ENCODE assay signal across 25 cellular contexts in the genomic region with DNA sequence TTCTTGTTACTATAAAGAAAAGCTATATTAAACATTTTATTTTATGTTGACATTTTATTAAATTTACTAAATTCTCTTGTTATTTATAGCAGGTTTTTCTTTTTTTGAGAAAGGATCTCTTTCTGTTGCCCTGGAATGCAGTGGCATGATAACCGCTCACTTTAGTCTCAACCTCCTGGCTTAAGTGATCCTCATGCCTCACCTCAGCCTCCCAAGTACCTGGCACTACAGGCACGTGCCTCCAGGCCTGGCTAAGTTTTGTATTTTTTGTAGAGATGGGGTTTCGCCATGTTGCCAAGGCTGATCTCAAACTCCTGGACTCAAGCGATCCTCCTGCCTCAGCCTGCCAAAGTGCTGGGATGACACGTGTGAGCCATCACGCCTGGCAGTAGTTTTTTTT.
"Had no signal": no experiment of that assay in that cellular context is flagged by ENCODE, and none has a peak within 500 bp of the region (broad histone marks: within the 10 kb centered on the region; RNA-seq: fewer than 3 reads in every experiment).

No MANE protein-coding gene starts in this region.

- ATAC-seq: natural killer cell; psoas muscle; right cardiac atrium; right lobe of liver; stimulated activated effector memory CD8-positive, alpha-beta T cell treated with anti-CD3 and anti-CD28 coated beads, Interleukin-12 subunit alpha, Interleukin-12 subunit beta, amount 100 ng/mL, for 72 hours; stimulated activated naive B cell treated with anti-CD40 and anti-IgM and Interleukin-4, amounts not matched to agents 10 μg/mL and 1 μg/mL and 100 μg/mL, for 72 hours had no signal

- H3K27ac ChIP-seq: neural progenitor cell, ovary, parathyroid adenoma, psoas muscle, right lobe of liver, sigmoid colon, stomach, thoracic aorta, thyroid gland, tibial nerve, upper lobe of left lung, uterus had no signal

- H3K36me3 ChIP-seq: neural progenitor cell, ovary, right lobe of liver, sigmoid colon, stomach, thoracic aorta, thyroid gland, tibial nerve, upper lobe of left lung, uterus had no signal

- H3K27me3 ChIP-seq: neural progenitor cell, ovary, right lobe of liver, sigmoid colon, stomach, thyroid gland, tibial nerve, upper lobe of left lung had no signal

- DNase-seq: natural killer cell; occipital lobe; ovary; posterior cingulate gyrus; psoas muscle; right cardiac atrium; right lobe of liver; sigmoid colon; small intestine; stimulated activated CD4-positive, alpha-beta T cell treated with anti-CD3 and anti-CD28 coated beads, Interleukin-15, amount 100 ng/mL, for 24 hours; stimulated activated CD4-positive, alpha-beta T cell treated with anti-CD3 and anti-CD28 coated beads, Interleukin-2, amount 100 ng/mL, for 24 hours; stimulated activated CD4-positive, alpha-beta T cell treated with anti-CD3 and anti-CD28 coated beads, Interleukin-2, amount 100 ng/mL, for 48 hours; stimulated activated CD4-positive, alpha-beta T cell treated with anti-CD3 and anti-CD28 coated beads, Interleukin-4, amount 100 ng/mL, for 24 hours; stimulated activated naive B cell treated with anti-CD40 and anti-IgM and Interleukin-4, amounts not matched to agents 10 μg/mL and 1 μg/mL and 100 μg/mL, for 72 hours; stimulated activated naive CD4-positive, alpha-beta T cell treated with Interleukin-2 at 50 U/mL for 16 hours; stomach; trophoblast cell; uterus had no signal

- H3K4me1 ChIP-seq: neural progenitor cell, parathyroid adenoma, psoas muscle, sigmoid colon, stomach, thyroid gland, tibial nerve, upper lobe of left lung, uterus had no signal

- H3K9me3 ChIP-seq: ovary, psoas muscle, right lobe of liver, sigmoid colon, stomach, thoracic aorta, thyroid gland, tibial nerve, upper lobe of left lung, uterus had no signal

- H3K4me3 ChIP-seq: neural progenitor cell, ovary, psoas muscle, right lobe of liver, sigmoid colon, stomach, thoracic aorta, thyroid gland, tibial nerve, upper lobe of left lung, uterus had no signal
